8 cellular contexts compared by ENCODE assay signal in the genomic region with DNA sequence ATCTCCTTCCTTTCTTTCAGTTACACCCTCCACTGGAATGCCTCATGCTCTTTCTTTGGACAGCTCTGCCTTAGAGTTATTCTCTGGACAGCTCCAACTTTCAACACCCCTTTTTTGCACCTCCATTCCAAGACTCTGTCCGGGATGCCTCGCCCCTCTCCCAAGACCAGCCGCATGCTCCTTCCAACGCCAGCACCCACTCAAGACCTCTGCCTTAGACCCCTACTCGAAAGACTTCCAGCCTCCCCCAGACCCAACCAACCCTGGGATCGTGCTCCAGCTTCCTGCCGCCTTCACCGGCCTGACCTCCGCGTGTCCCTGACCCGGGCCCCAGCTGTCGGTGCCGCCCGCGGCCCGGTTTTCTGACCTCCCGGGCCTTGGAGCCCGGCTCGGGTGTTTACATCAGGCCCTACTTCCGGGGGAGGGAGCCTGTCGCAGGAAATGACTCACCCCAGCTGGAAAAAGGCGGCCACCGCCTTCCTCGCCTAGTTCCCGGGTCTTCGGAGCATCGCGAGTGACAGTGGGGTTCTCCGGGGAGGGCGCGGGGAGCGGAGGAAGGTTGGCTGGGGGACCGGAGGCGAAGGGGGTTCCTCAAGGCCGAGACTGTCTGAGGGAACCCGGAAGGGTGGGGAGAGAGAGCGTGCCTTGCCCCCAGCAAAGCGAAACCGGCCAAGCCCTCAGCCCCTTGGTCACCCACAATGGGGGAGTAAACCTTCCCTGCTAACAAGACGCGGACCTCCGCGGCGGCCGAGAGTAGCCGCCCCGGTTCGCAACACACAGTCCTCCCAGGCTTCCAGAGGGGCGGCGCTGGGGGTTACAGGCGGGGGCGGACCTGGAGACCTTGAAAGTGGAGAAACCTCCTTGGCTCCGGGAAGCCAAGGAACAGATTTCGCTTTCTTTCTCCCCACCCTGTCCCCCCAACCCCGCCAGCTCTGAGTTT.
DNase-seq lines count a peak whose midpoint lies in the region; ATAC-seq and TF ChIP-seq lines count a peak whose summit lies in the region.

A gene (minus strand): TSS at position 399 of the 940 bp plus-strand sequence. CDS start 1,792 bp downstream, outside the sequence.

- peak within 1 kb of the TSS; percentile 64 for H3K4me3 ChIP-seq in GM12875 (ENCODE audit: low read depth, low read length)

- peak; percentile 77 for ATAC-seq in HG02885 (IDR thresholded peaks at IDR 0.05; ENCODE audit: poor library complexity, unreplicated experiment)

- peak; percentile 83 for DNase-seq in NCI-H2227 (lab: John Stamatoyannopoulos, UW; ENCODE audit: unreplicated experiment)
- peak; percentile 62 to 64 for DNase-seq in activated CD4-positive, alpha-beta T cell treated with anti-CD3 and anti-CD28 coated beads for 4 hours
- DNase-seq in kidney tubule cell (ENCODE audit: low spot score) = peak; percentile 75
- DNase-seq in stimulated activated CD4-positive, alpha-beta T cell treated with anti-CD3 and anti-CD28 coated beads, Interleukin-1b, Interleukin-23, amount 100 ng/mL, for 24 hours (ENCODE audit: low read depth in 4 of 4, low spot score in 1 of 4) = peak in 3 of 4 experiments; percentile 12 to 48 (median 41)
- DNase-seq in GOT3 (lab: John Stamatoyannopoulos, UW) = no peak

- peak within 1 kb of the TSS; percentile 97 for H3K27ac ChIP-seq in cingulate gyrus (ENCODE audit: low read depth, low read length)

- no peak for TF ChIP-seq CTCF in GM12875 (IDR thresholded peaks at IDR 0.05; ENCODE audit: borderline replicate concordance, insufficient read depth, low read depth, low read length)
